8 cellular contexts compared by ENCODE assay signal in the genomic region with DNA sequence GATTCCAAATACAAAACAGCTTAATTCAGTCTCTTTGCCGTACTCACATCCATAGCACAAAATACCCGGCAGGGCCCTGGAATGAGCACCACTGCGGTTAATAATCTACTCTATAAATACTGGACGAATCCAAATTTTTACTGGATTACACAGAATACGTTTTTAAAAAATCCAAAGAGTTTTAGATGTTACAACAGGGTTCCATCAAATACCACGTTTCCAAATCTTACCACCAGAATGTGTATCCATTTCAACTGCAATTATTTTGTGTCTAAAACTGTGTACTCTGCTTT. TPM values are rescaled to one million over a fixed set of nuclear protein-coding genes. Genes with fewer than 3 reads are reported as not detected.
DNase-seq lines count a peak whose midpoint lies in the region; TF ChIP-seq lines count a peak whose summit lies in the region.

No MANE protein-coding gene starts in this region.

- H3K27me3 ChIP-seq in esophagus (ENCODE audit: control insufficient read depth in 1 of 2, insufficient read depth in 2 of 2, low read length in 2 of 2), result no peaks in the 10 kb centered on the region
- no peaks in the 10 kb centered on the region for H3K27me3 ChIP-seq in ovary

- H3K4me1 ChIP-seq in esophagus (ENCODE audit: control insufficient read depth in 2 of 2, insufficient read depth in 2 of 2, low read length in 1 of 2) (peaks cover 2 to 3% of the 10 kb centered on the region in 2 donors), ovary (ENCODE audit: insufficient read depth) (peaks cover 2% of the 10 kb centered on the region)

- intact Hi-C loops in ovary (cut with DNase I), result loop anchor here in 2 of 4 donors (2.0 to 10.0 kb wide), 4 partner anchors 94 to 203 kb away; a partner anchor contains a TSS

- DNase-seq in NCI-H345 treated with DMSO at 0.1 percent for 48 hours (lab: John Stamatoyannopoulos, UW; ENCODE audit: unreplicated experiment) (peak; percentile 29), NCI-H345 (lab: John Stamatoyannopoulos, UW) (no peak), RWPE1 (ENCODE audit: low spot score) (no peak), ovary (no peak), ecto neural progenitor cell (ENCODE audit: low spot score) (no peak), GM19238 (ENCODE audit: insufficient read length, low spot score) (no peak), iPS-NIHi11 (ENCODE audit: low spot score) (no peak)

- 2 to 4% methylated on average over 6 of the region's 6 CpGs for WGBS in esophagus, 2 donors
- WGBS in ovary, 3 donors, result 1 to 3% (median 2%) methylated on average over 6 of the region's 6 CpGs

- H3K27ac ChIP-seq in RWPE1, result peak overlapping the region; percentile 98
- peak overlapping the region; percentile 100 for H3K27ac ChIP-seq in esophagus (ENCODE audit: low read depth in 2 of 2, low read length in 1 of 2)
- H3K27ac ChIP-seq in ovary, result peak overlapping the region in 1 of 2 donors; percentile 99

- H3K9me3 ChIP-seq in esophagus (ENCODE audit: control insufficient read depth in 2 of 2, insufficient read depth in 1 of 2, low read depth in 1 of 2, low read length in 1 of 2) (no peaks in the 10 kb centered on the region), ovary (no peaks in the 10 kb centered on the region)

- TF ChIP-seq POLR2A in ovary (IDR thresholded peaks at IDR 0.05), result no peak

- TF ChIP-seq CTCF in RWPE1 (conservative IDR thresholded peaks at IDR 0.05; ENCODE audit: low read depth), result no peak
- TF ChIP-seq CTCF in ovary (IDR thresholded peaks at IDR 0.05), result no peak

- H3K36me3 ChIP-seq in esophagus (ENCODE audit: control insufficient read depth in 2 of 2, insufficient read depth in 2 of 2, low read length in 1 of 2), result no peaks in the 10 kb centered on the region
- no peaks in the 10 kb centered on the region for H3K36me3 ChIP-seq in ovary

- H3K4me3 ChIP-seq in esophagus (ENCODE audit: low read depth in 1 of 2, low read length in 2 of 2), result peak overlapping the region; percentile 70 to 85
- peak overlapping the region; percentile 93 for H3K4me3 ChIP-seq in ovary

- no peak for TF ChIP-seq EP300 in ovary (IDR thresholded peaks at IDR 0.05)

- CTCF ChIA-PET in RWPE1 (lab: Yijun Ruan, JAX), result no interaction called here

- POLR2A ChIA-PET in RWPE1 (lab: Yijun Ruan, JAX; ENCODE audit: low non-redundant PET), result interaction anchor here (1.2 kb wide), 1 partner anchor 202 kb away, joined by 4 read pairs; no protein-coding TSS in a partner anchor

RNA-seq across cellular contexts. Expression of a gene that starts 1.8 kb away (rescaled TPM):
- polyA plus RNA-seq in esophagus (1 to 10 TPM; 5.1 to 8.3 TPM), ovary (10 to 100 TPM; 11.2 to 30.3 TPM)
- 10 to 100 TPM; 15.2 to 34.5 (median 19.1) TPM for total RNA-seq in ovary

RNA-seq across cellular contexts. Expression of a gene that starts 5.8 kb away (rescaled TPM):
- polyA plus RNA-seq in esophagus (10 to 100 TPM; 42.9 to 75.1 TPM), ovary (10 to 100 TPM; 41.3 to 65.2 TPM)
- 10 to 100 TPM; 34.1 to 56.7 (median 44.3) TPM for total RNA-seq in ovary
